Comparison of ENCODE assay signal across 15 cellular contexts in genomic region chr6:154749341-154749740, GRCh38.
"Had no signal": no experiment of that assay in that cellular context is flagged by ENCODE, and none has a peak within 500 bp of the region (broad histone marks: within the 10 kb centered on the region; RNA-seq: fewer than 3 reads in every experiment).

No MANE protein-coding gene starts in this region.

- H3K9me3 ChIP-seq: esophagus squamous epithelium, ovary had no signal

- H3K4me3 ChIP-seq: cardiac muscle cell, esophagus squamous epithelium, neural progenitor cell, ovary had no signal

- H3K27ac ChIP-seq: cardiac muscle cell, esophagus squamous epithelium, neural progenitor cell, ovary had no signal

- H3K9me3 Mint-ChIP-seq: activated T-cell treated with anti-CD3 and anti-CD28 coated beads, Interleukin-2, amount 50 U/mL, for 4 hours had no signal

- H3K4me1 Mint-ChIP-seq: neural progenitor cell had no signal

- H3K36me3 ChIP-seq: esophagus squamous epithelium, ovary had no signal

- H3K4me1 ChIP-seq: neural progenitor cell had no signal

- H3K27ac Mint-ChIP-seq: neural progenitor cell had no signal

- DNase-seq: activated CD4-positive, alpha-beta T cell treated with anti-CD3 and anti-CD28 coated beads, Interleukin-2, amount 50 U/mL, for 4 hours; activated CD4-positive, CD25-positive, alpha-beta regulatory T cell treated with anti-CD3 and anti-CD28 coated beads, Interleukin-2, amount 50 U/mL, for 72 hours; activated gamma-delta T cell; activated T-cell treated with anti-CD3 and anti-CD28 coated beads, Interleukin-2, amount 50 U/mL, for 4 hours; esophagus squamous epithelium; foreskin fibroblast; glutamatergic neuron; left cardiac atrium; mammary epithelial cell; ovary; stimulated activated CD4-positive, alpha-beta T cell treated with anti-CD3 and anti-CD28 coated beads, Interleukin-15, amount 100 ng/mL, for 24 hours; stimulated activated CD4-positive, alpha-beta T cell treated with anti-CD3 and anti-CD28 coated beads, Interleukin-4, amount 100 ng/mL, for 4 hours had no signal

- H3K4me3 Mint-ChIP-seq: activated T-cell treated with anti-CD3 and anti-CD28 coated beads, Interleukin-2, amount 50 U/mL, for 4 hours; neural progenitor cell had no signal

- H3K27me3 ChIP-seq: cardiac muscle cell, esophagus squamous epithelium, neural progenitor cell, ovary had no signal

- ATAC-seq: activated T-cell treated with anti-CD3 and anti-CD28 coated beads, Interleukin-2, amount 50 U/mL, for 4 hours; left cardiac atrium had no signal

- FAIRE-seq: colon had no signal
